Comparison of ENCODE assay signal across 8 cellular contexts in genomic region chr6:30915591-30915946, GRCh38. TPM values are rescaled to one million over a fixed set of nuclear protein-coding genes. Genes with fewer than 3 reads are reported as not detected.
DNase-seq lines count a peak whose midpoint lies in the region; ATAC-seq and TF ChIP-seq lines count a peak whose summit lies in the region.

No MANE protein-coding gene starts in this region.

- H3K36me3 ChIP-seq in OCI-LY7 (ENCODE audit: insufficient read depth, low read length): peaks cover 72% of the 10 kb centered on the region
- peaks cover 1 to 72% (median 53%) of the 10 kb centered on the region in 6 donors for H3K36me3 ChIP-seq in spleen

- peaks cover 18% of the 10 kb centered on the region for H3K4me1 Mint-ChIP-seq in MCF 10A (ENCODE audit: insufficient read depth, unreplicated experiment)

- H3K9me3 ChIP-seq in OCI-LY7 (ENCODE audit: low read length) (no peaks in the 10 kb centered on the region), spleen (no peaks in the 10 kb centered on the region)

- H3K27me3 Mint-ChIP-seq in MCF 10A (ENCODE audit: insufficient read depth, unreplicated experiment): no peaks in the 10 kb centered on the region

- CTCF ChIA-PET in OCI-LY7 (lab: Charles Lee; ENCODE audit: unreplicated experiment): interaction anchor here (0.8 to 2.3 kb wide), 4 partner anchors 9 to 164 kb away, joined by 3 to 7 read pairs (median 4); no protein-coding TSS in a partner anchor
- CTCF ChIA-PET in MCF 10A (lab: Yijun Ruan, JAX): interaction anchor here (0.5 to 21.4 kb wide), 53 partner anchors 9 to 1050 kb away, joined by 3 to 749 read pairs (median 6); partner anchors contain the start of genes DDR1, MUC21, MUC22 and MUCL3

- TF ChIP-seq CTCF in OCI-LY7 (conservative IDR thresholded peaks at IDR 0.05; ENCODE audit: low read length) (peak; percentile 83), MCF 10A (IDR thresholded peaks at IDR 0.05; ENCODE audit: unreplicated experiment) (peak; percentile 83), spleen (IDR thresholded peaks at IDR 0.05 in 8 of 11, conservative IDR thresholded peaks at IDR 0.05 in 3 of 11) (peak in 10 of 11 experiments; percentile 16 to 64 (median 47))

- intact Hi-C loops in OCI-LY7 (cut with micrococcal nuclease; ENCODE audit: unreplicated experiment) (loop anchor here (2.0 kb wide), 2 partner anchors 31 to 171 kb away; partner anchors contain the start of gene DDR1), MCF 10A (cut with micrococcal nuclease) (loop anchor here (1.0 kb wide), 3 partner anchors 27 to 155 kb away; no protein-coding TSS in a partner anchor), spleen (cut with DNase I; ENCODE audit: low total_unique reads) (loop anchor here (5.0 kb wide), 1 partner anchor 147 kb away; no protein-coding TSS in a partner anchor)

- ATAC-seq in GM21723 (IDR thresholded peaks at IDR 0.05; ENCODE audit: unreplicated experiment) (no peak), GM18867 (IDR thresholded peaks at IDR 0.05; ENCODE audit: unreplicated experiment) (no peak)

- H3K4me3 Mint-ChIP-seq in MCF 10A (ENCODE audit: unreplicated experiment): peak overlapping the region; percentile 77

- POLR2A ChIA-PET in OCI-LY7 (lab: Charles Lee) (interaction anchor here (0.7 to 1.1 kb wide), 2 partner anchors 33 to 183 kb away, joined by 4 read pairs; no protein-coding TSS in a partner anchor), MCF 10A (lab: Yijun Ruan, JAX) (interaction anchor here (0.7 to 5.4 kb wide), 32 partner anchors 10 to 200 kb away, joined by 3 to 100 read pairs (median 5); partner anchors contain the start of genes DDR1, MUC21 and PSORS1C1)

- H3K27me3 ChIP-seq in spleen (replicated peaks in 1 of 7): no peaks in the 10 kb centered on the region

- TF ChIP-seq POLR2A in spleen (IDR thresholded peaks at IDR 0.05): no peak

- peaks cover 5% of the 10 kb centered on the region; the same call in 1 of the 2 replicates for H3K79me2 ChIP-seq in OCI-LY7 (ENCODE audit: insufficient read depth, low read depth, low read length)

- H2AFZ ChIP-seq in OCI-LY7 (ENCODE audit: low read length): no peak overlapping the region

- DNase-seq in DMS114 treated with DMSO at 0.1 percent for 48 hours (lab: John Stamatoyannopoulos, UW; ENCODE audit: unreplicated experiment): peak; percentile 79
- DNase-seq in HT-29 (ENCODE audit: low spot score): peak; percentile 75
- DNase-seq in OCI-LY7 (ENCODE audit: low spot score): peak; percentile 61
- peak; percentile 75 for DNase-seq in MCF 10A (ENCODE audit: unreplicated experiment)
- peak; percentile 83 for DNase-seq in inferior parietal cortex (ENCODE audit: extremely low spot score)
- no peak for DNase-seq in spleen

- H3K9me3 Mint-ChIP-seq in MCF 10A (ENCODE audit: unreplicated experiment): no peaks in the 10 kb centered on the region

- WGBS in spleen, 5 donors: 17 to 25% (median 22%) methylated on average over 5 of the region's 5 CpGs

- H3K27ac ChIP-seq in OCI-LY7 (ENCODE audit: low read depth, low read length, poor library complexity, severe bottlenecking): peak overlapping the region; percentile 63
- H3K27ac ChIP-seq in spleen: peak overlapping the region in 4 of 8 donors; percentile 85 to 91 (median 90)

- H3K4me2 ChIP-seq in OCI-LY7 (ENCODE audit: low read length): peak overlapping the region; percentile 98

- H3K36me3 Mint-ChIP-seq in MCF 10A (ENCODE audit: insufficient read depth, unreplicated experiment): peaks cover 52% of the 10 kb centered on the region

- H3K4me3 ChIP-seq in OCI-LY7 (ENCODE audit: low read depth, low read length, poor library complexity, severe bottlenecking) (peak overlapping the region; percentile 76), spleen (no peak overlapping the region)

- BruUV-seq in OCI-LY7 (replicated peaks; lab: Mats Ljungman, UMichigan) (no TSS peak), MCF 10A (replicated peaks; lab: Mats Ljungman, UMichigan) (no TSS peak)

- H3K4me1 ChIP-seq in OCI-LY7 (ENCODE audit: insufficient read depth, low read length, poor library complexity, severe bottlenecking): peaks cover 22% of the 10 kb centered on the region
- H3K4me1 ChIP-seq in spleen: peaks cover 18 to 43% (median 27%) of the 10 kb centered on the region in 6 donors

- H3K27ac Mint-ChIP-seq in MCF 10A (ENCODE audit: low read depth, unreplicated experiment): peak overlapping the region; percentile 92

- H3K9me2 ChIP-seq in OCI-LY7 (ENCODE audit: insufficient read depth, low read length): no peaks in the 10 kb centered on the region

- H4K20me1 ChIP-seq in OCI-LY7 (ENCODE audit: insufficient read depth, low read length): no peaks in the 10 kb centered on the region

RNA-seq across cellular contexts. Expression of gene VARS2, which starts 1.5 kb away (rescaled TPM):
- 23.2 and 24.4 TPM in 2 replicates for total RNA-seq in HT-29 (2014; rRNA removed; shearing (Covaris generic))
- 71.4 and 81.8 TPM in 2 replicates for total RNA-seq in OCI-LY7 (2014; rRNA removed; shearing (Covaris generic))
- total RNA-seq in OCI-LY7 (2022) (98.9 and 105 TPM in 2 replicates), MCF 10A (2022) (38.8 and 52.7 TPM in 2 replicates), spleen (10 to 100 TPM; 16.4 to 30.7 (median 28.1) TPM)
- 10 to 100 TPM; 15.5 to 38.2 (median 36.3) TPM for polyA plus RNA-seq in spleen

RNA-seq across cellular contexts. Expression of gene GTF2H4, which starts 7.6 kb away (rescaled TPM):
- total RNA-seq in HT-29 (2014; rRNA removed; shearing (Covaris generic)): 18.9 and 20.2 TPM in 2 replicates
- 30.5 and 38.4 TPM in 2 replicates for total RNA-seq in OCI-LY7 (2014; rRNA removed; shearing (Covaris generic))
- 45.8 and 48.7 TPM in 2 replicates for total RNA-seq in OCI-LY7 (2022)
- total RNA-seq in MCF 10A (2022): 30.6 and 33.9 TPM in 2 replicates
- 10 to 100 TPM; 20.6 to 49.7 (median 28.3) TPM for total RNA-seq in spleen
- 10 to 100 TPM; 21.9 to 40.0 (median 33.8) TPM for polyA plus RNA-seq in spleen

RNA-seq across cellular contexts. Expression of gene SFTA2, which starts 16.4 kb away (rescaled TPM):
- total RNA-seq in HT-29 (2014; rRNA removed; shearing (Covaris generic)): 4.7 and 8.0 TPM in 2 replicates
- total RNA-seq in OCI-LY7 (2014; rRNA removed; shearing (Covaris generic)): not detected in 2 replicates
- total RNA-seq in OCI-LY7 (2022) (not detected in 2 replicates), MCF 10A (2022) (not detected in 2 replicates), spleen (under 1 TPM in 1 of 7 donors, not detected in 6; 0.47 TPM)
- 1 to 10 TPM in 1 of 3 donors, under 1 TPM in 1, not detected in 1; 0.08 to 2.6 TPM for polyA plus RNA-seq in spleen

RNA-seq across cellular contexts. Expression of gene MUCL3, which starts 25.2 kb away (rescaled TPM):
- total RNA-seq in HT-29 (2014; rRNA removed; shearing (Covaris generic)): 0.08 and 0.15 TPM in 2 replicates
- total RNA-seq in OCI-LY7 (2014; rRNA removed; shearing (Covaris generic)): not detected in 2 replicates
- total RNA-seq in OCI-LY7 (2022) (not detected in 2 replicates), MCF 10A (2022) (not detected in 2 replicates), spleen (not detected)
- polyA plus RNA-seq in spleen: under 1 TPM in 1 of 3 donors, not detected in 2; 0.03 TPM

RNA-seq across cellular contexts. Expression of gene DDR1, which starts 31.2 kb away (rescaled TPM):
- total RNA-seq in HT-29 (2014; rRNA removed; shearing (Covaris generic)): 131 and 158 TPM in 2 replicates
- 14.0 and 15.4 TPM in 2 replicates for total RNA-seq in OCI-LY7 (2014; rRNA removed; shearing (Covaris generic))
- 24.6 and 30.3 TPM in 2 replicates for total RNA-seq in OCI-LY7 (2022)
- total RNA-seq in MCF 10A (2022): 59.7 and 66.0 TPM in 2 replicates
- 10 to 100 TPM; 13.0 to 37.1 (median 23.8) TPM for total RNA-seq in spleen
- 10 to 100 TPM in 1 of 3 donors, 1 to 10 TPM in 2; 5.0 to 10.1 (median 8.0) TPM for polyA plus RNA-seq in spleen
